Comparison of ENCODE assay signal across 17 cellular contexts in genomic region chr10:15808204-15808797, GRCh38.
"Had no signal": no experiment of that assay in that cellular context is flagged by ENCODE, and none has a peak within 500 bp of the region (broad histone marks: within the 10 kb centered on the region; RNA-seq: fewer than 3 reads in every experiment).

No MANE protein-coding gene starts in this region.

- H3K27me3 ChIP-seq: esophagus muscularis mucosa, right lobe of liver, tibial artery, upper lobe of left lung, uterus had no signal

- H3K4me1 ChIP-seq: parathyroid adenoma, prostate gland, right lobe of liver, upper lobe of left lung, uterus had no signal

- H3K4me3 ChIP-seq: esophagus muscularis mucosa, prostate gland, right lobe of liver, tibial artery, upper lobe of left lung, uterus had no signal

- DNase-seq: effector memory CD8-positive, alpha-beta T cell; kidney; mesendoderm; naive thymus-derived CD8-positive, alpha-beta T cell; retina; right lobe of liver; stimulated activated CD4-positive, alpha-beta T cell treated with anti-CD3 and anti-CD28 coated beads, Interleukin-15, amount 100 ng/mL, for 24 hours; stimulated activated CD4-positive, alpha-beta T cell treated with anti-CD3 and anti-CD28 coated beads, Interleukin-1b, Interleukin-23, amount 100 ng/mL, for 48 hours; stimulated activated CD4-positive, alpha-beta T cell treated with anti-CD3 and anti-CD28 coated beads, Interleukin-4, amount 100 ng/mL, for 24 hours; tibial artery; upper lobe of left lung; uterus had no signal

- H3K9me3 ChIP-seq: esophagus muscularis mucosa, prostate gland, right lobe of liver, tibial artery, upper lobe of left lung, uterus had no signal

- H3K36me3 ChIP-seq: prostate gland, uterus had no signal

- ATAC-seq: effector memory CD8-positive, alpha-beta T cell; naive thymus-derived CD8-positive, alpha-beta T cell; right lobe of liver; stimulated activated memory B cell treated with anti-CD40 and anti-IgM and Interleukin-4, amounts not matched to agents 10 μg/mL and 1 μg/mL and 100 μg/mL, for 72 hours had no signal

- H3K27ac ChIP-seq: epithelial cell of prostate, esophagus muscularis mucosa, parathyroid adenoma, prostate gland, right lobe of liver, tibial artery, upper lobe of left lung had no signal

- H3K9ac ChIP-seq: parathyroid adenoma had no signal
